In the genomic region with DNA sequence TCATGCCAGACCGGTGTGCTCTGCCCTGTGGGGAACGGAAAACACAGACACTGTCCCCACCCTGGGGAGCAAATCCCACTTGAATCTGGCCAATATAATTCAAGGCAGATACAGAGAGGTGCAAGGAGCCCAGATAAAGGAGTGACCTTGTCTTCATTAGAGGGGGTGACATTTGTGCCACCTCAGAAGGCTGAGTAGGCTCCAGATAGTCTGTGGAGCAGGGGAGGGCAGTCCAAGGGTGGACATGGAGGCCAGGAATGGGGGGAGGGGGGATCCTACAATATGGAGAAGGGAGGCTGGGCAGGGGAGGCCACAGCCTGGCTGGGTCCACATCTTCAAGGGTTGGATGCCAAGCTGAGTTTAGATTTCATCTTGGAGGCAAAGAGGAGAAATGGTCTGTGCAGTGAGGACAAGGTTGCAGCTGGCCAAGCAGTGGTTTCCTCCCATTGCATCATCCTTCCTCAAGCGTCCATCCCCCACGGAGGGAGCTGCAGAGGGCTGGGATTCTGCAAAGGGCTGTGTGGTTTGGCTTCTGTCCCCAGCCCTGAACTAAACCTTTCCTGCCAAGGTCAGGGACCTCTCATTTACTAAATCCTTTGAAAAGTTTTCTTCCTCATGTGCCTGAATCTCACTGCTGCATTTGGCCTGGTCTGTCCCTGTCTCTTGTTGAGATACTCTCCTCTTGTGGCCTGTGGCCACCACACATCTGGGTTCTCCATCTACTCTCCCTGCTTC, we compare ENCODE assay signal across 9 cellular contexts.
DNase-seq lines count a peak whose midpoint lies in the region; ATAC-seq and TF ChIP-seq lines count a peak whose summit lies in the region.
"Had no signal": no experiment of that assay in that cellular context is flagged by ENCODE, and none has a peak within 500 bp of the region (broad histone marks: within the 10 kb centered on the region; RNA-seq: fewer than 3 reads in every experiment).

No MANE protein-coding gene starts in this region.

- H3K18ac ChIP-seq in mesenchymal stem cell (ENCODE audit: low read depth in 1 of 2, low read length in 2 of 2) = peak overlapping the region; percentile 1 to 88

- peaks cover 0 to 3% of the 10 kb centered on the region in 2 donors for H3K4me1 ChIP-seq in breast epithelium
- peaks cover 4% of the 10 kb centered on the region for H3K4me1 ChIP-seq in mesenchymal stem cell (ENCODE audit: control insufficient read depth, insufficient read depth, low read depth, low read length)

- H2BK15ac ChIP-seq in mesenchymal stem cell (ENCODE audit: low read depth, poor library complexity, severe bottlenecking) = no peak overlapping the region

- H3K27ac ChIP-seq in breast epithelium = peak overlapping the region; percentile 23 to 78
- no peak overlapping the region for H3K27ac ChIP-seq in mesenchymal stem cell (ENCODE audit: low read length, poor library complexity, severe bottlenecking)
- H3K27ac ChIP-seq: SJSA1 had no signal

- no peak for TF ChIP-seq CTCF in AG09309 (IDR thresholded peaks at IDR 0.05; ENCODE audit: control insufficient read depth, insufficient read depth, low read depth, low read length, missing control alignments)
- TF ChIP-seq CTCF in breast epithelium (IDR thresholded peaks at IDR 0.05) = no peak

- no peak overlapping the region for H2BK5ac ChIP-seq in mesenchymal stem cell (ENCODE audit: low read depth, low read length, poor library complexity, severe bottlenecking)

- H2BK120ac ChIP-seq in mesenchymal stem cell (ENCODE audit: low read depth, low read length) = peak overlapping the region; percentile 0

- H3K9me3 ChIP-seq in breast epithelium = no peaks in the 10 kb centered on the region
- no peaks in the 10 kb centered on the region for H3K9me3 ChIP-seq in mesenchymal stem cell (ENCODE audit: control insufficient read depth, low read length)

- intact Hi-C loops in breast epithelium (cut with DNase I; ENCODE audit: low total_unique reads) = no loop called here

- no peak for TF ChIP-seq POLR2A in breast epithelium (IDR thresholded peaks at IDR 0.05)

- H2AK5ac ChIP-seq in mesenchymal stem cell (ENCODE audit: low read length, severe bottlenecking) = no peak overlapping the region

- ATAC-seq in GM18909 (IDR thresholded peaks at IDR 0.05; ENCODE audit: poor library complexity, unreplicated experiment) = no peak

- no peak overlapping the region for H3K4me3 ChIP-seq in AG09309 (ENCODE audit: control insufficient read depth, low read depth, low read length)
- H3K4me3 ChIP-seq in breast epithelium = no peak overlapping the region
- no peak overlapping the region for H3K4me3 ChIP-seq in mesenchymal stem cell (ENCODE audit: insufficient read depth in 1 of 2, low read depth in 1 of 2, low read length in 2 of 2)
- H3K4me3 ChIP-seq: SJSA1 had no signal

- WGBS in mesenchymal stem cell = 50% methylated on average over 4 of the region's 4 CpGs

- peak overlapping the region; percentile 5 for H2AFZ ChIP-seq in mesenchymal stem cell (ENCODE audit: low read depth, low read length)

- H4K91ac ChIP-seq in mesenchymal stem cell (ENCODE audit: low read length) = peak overlapping the region; percentile 5

- H3K4ac ChIP-seq in mesenchymal stem cell (ENCODE audit: low read depth in 1 of 2, low read length in 2 of 2) = peak overlapping the region; percentile 54 to 89

- H3K79me1 ChIP-seq in mesenchymal stem cell (replicated peaks; ENCODE audit: low read length, poor library complexity, severe bottlenecking) = no peaks in the 10 kb centered on the region

- peak overlapping the region; percentile 0 to 96 for H2BK12ac ChIP-seq in mesenchymal stem cell (ENCODE audit: low read length in 2 of 2)

- H3K9ac ChIP-seq in mesenchymal stem cell (ENCODE audit: low read length) = peak overlapping the region; percentile 15

- H3K36me3 ChIP-seq in breast epithelium (no peaks in the 10 kb centered on the region), mesenchymal stem cell (ENCODE audit: control insufficient read depth in 1 of 2, insufficient read depth in 2 of 2, low read depth in 1 of 2, low read length in 2 of 2) (no peaks in the 10 kb centered on the region)
- H3K36me3 ChIP-seq: SJSA1 had no signal

- peak overlapping the region in 1 of 2 experiments; percentile 27 for H3K23ac ChIP-seq in mesenchymal stem cell (ENCODE audit: low read length in 2 of 2)

- DNase-seq in AG09309 (ENCODE audit: low read depth) (peak; percentile 90), M059J (ENCODE audit: low read depth) (peak; percentile 96), breast epithelium (ENCODE audit: low spot score in 2 of 2) (peak in 1 of 2 donors; percentile 52), mesenchymal stem cell (peak; percentile 88), SK-N-DZ (ENCODE audit: low spot score) (no peak), NCI-H2081 (lab: John Stamatoyannopoulos, UW) (no peak), NCI-H82 treated with DMSO at 0.1 percent for 48 hours (lab: John Stamatoyannopoulos, UW; ENCODE audit: unreplicated experiment) (no peak)

- no peak overlapping the region for H3K4me2 ChIP-seq in mesenchymal stem cell (ENCODE audit: low read length, poor library complexity, severe bottlenecking)

- H3K27me3 ChIP-seq in breast epithelium (no peaks in the 10 kb centered on the region), mesenchymal stem cell (ENCODE audit: control insufficient read depth in 1 of 2, insufficient read depth in 1 of 2, low read length in 2 of 2) (peaks cover 13 to 16% of the 10 kb centered on the region in 2 experiments)
- H3K27me3 ChIP-seq: SJSA1 had no signal

- H3K14ac ChIP-seq in mesenchymal stem cell (ENCODE audit: low read length in 2 of 2) = peak overlapping the region in 1 of 2 experiments; percentile 67

- H4K8ac ChIP-seq in mesenchymal stem cell (ENCODE audit: low read length) = peak overlapping the region; percentile 64

Comparison
In these comparisons a context has a peak if more than half of its experiments do, and no peak if none do; other contexts are left out.
1. DNase-seq: peak in AG09309 (single experiment), M059J (single experiment) and mesenchymal stem cell (single experiment); none in SK-N-DZ (single experiment), NCI-H2081 (0 of 2) and NCI-H82 treated with DMSO at 0.1 percent for 48 hours (single experiment).